In genomic region chr3:129413687-129414506, GRCh38 we compare ENCODE assay signal across 1 cellular context.
TF ChIP-seq lines count a peak whose summit lies in the region.

No MANE protein-coding gene starts in this region.

TF ChIP-seq in GM12878, 131 proteins besides CTCF, POLR2A, EP300 and RAD21 (continued from another document and continues in another):
- TF ChIP-seq IRF4 (IDR thresholded peaks at IDR 0.05; ENCODE audit: low read depth, low read length), result 0 out of 2 replicates have a peak, but pooled peaks have one; percentile 45
- TF ChIP-seq MAX (IDR thresholded peaks at IDR 0.05; ENCODE audit: low read depth, low read length), result no peak
- TF ChIP-seq HCFC1 (IDR thresholded peaks at IDR 0.05; ENCODE audit: low read length), result no peak
- peak; percentile 27; the same call in 1 of the 2 replicates for TF ChIP-seq JUND (IDR thresholded peaks at IDR 0.05; ENCODE audit: low read depth, low read length)
- TF ChIP-seq, protein P1, sequence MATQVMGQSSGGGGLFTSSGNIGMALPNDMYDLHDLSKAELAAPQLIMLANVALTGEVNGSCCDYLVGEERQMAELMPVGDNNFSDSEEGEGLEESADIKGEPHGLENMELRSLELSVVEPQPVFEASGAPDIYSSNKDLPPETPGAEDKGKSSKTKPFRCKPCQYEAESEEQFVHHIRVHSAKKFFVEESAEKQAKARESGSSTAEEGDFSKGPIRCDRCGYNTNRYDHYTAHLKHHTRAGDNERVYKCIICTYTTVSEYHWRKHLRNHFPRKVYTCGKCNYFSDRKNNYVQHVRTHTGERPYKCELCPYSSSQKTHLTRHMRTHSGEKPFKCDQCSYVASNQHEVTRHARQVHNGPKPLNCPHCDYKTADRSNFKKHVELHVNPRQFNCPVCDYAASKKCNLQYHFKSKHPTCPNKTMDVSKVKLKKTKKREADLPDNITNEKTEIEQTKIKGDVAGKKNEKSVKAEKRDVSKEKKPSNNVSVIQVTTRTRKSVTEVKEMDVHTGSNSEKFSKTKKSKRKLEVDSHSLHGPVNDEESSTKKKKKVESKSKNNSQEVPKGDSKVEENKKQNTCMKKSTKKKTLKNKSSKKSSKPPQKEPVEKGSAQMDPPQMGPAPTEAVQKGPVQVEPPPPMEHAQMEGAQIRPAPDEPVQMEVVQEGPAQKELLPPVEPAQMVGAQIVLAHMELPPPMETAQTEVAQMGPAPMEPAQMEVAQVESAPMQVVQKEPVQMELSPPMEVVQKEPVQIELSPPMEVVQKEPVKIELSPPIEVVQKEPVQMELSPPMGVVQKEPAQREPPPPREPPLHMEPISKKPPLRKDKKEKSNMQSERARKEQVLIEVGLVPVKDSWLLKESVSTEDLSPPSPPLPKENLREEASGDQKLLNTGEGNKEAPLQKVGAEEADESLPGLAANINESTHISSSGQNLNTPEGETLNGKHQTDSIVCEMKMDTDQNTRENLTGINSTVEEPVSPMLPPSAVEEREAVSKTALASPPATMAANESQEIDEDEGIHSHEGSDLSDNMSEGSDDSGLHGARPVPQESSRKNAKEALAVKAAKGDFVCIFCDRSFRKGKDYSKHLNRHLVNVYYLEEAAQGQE (IDR thresholded peaks at IDR 0.05; ENCODE audit: low read depth, low read length), result no peak
- no peak for TF ChIP-seq KAT2A (conservative IDR thresholded peaks at IDR 0.05; ENCODE audit: control insufficient read depth, low read depth, low read length)
- TF ChIP-seq NFIC (IDR thresholded peaks at IDR 0.05; ENCODE audit: low read depth, low read length), result peak; percentile 75
- TF ChIP-seq, protein P2, sequence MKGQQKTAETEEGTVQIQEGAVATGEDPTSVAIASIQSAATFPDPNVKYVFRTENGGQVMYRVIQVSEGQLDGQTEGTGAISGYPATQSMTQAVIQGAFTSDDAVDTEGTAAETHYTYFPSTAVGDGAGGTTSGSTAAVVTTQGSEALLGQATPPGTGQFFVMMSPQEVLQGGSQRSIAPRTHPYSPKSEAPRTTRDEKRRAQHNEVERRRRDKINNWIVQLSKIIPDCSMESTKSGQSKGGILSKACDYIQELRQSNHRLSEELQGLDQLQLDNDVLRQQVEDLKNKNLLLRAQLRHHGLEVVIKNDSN (IDR thresholded peaks at IDR 0.05; ENCODE audit: borderline replicate concordance, extremely low read length, insufficient read depth, low read depth, low read length), result no peak
- no peak for TF ChIP-seq YY1 (IDR thresholded peaks at IDR 0.05; ENCODE audit: low read depth, low read length)
- TF ChIP-seq MYC (IDR thresholded peaks at IDR 0.05; ENCODE audit: insufficient read depth, insufficient read length, insufficient replicate concordance, low read length, severe bottlenecking), result no peak
- TF ChIP-seq, protein P3, sequence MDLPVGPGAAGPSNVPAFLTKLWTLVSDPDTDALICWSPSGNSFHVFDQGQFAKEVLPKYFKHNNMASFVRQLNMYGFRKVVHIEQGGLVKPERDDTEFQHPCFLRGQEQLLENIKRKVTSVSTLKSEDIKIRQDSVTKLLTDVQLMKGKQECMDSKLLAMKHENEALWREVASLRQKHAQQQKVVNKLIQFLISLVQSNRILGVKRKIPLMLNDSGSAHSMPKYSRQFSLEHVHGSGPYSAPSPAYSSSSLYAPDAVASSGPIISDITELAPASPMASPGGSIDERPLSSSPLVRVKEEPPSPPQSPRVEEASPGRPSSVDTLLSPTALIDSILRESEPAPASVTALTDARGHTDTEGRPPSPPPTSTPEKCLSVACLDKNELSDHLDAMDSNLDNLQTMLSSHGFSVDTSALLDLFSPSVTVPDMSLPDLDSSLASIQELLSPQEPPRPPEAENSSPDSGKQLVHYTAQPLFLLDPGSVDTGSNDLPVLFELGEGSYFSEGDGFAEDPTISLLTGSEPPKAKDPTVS (IDR thresholded peaks at IDR 0.05; ENCODE audit: low read depth, low read length), result no peak
- TF ChIP-seq, protein P4, sequence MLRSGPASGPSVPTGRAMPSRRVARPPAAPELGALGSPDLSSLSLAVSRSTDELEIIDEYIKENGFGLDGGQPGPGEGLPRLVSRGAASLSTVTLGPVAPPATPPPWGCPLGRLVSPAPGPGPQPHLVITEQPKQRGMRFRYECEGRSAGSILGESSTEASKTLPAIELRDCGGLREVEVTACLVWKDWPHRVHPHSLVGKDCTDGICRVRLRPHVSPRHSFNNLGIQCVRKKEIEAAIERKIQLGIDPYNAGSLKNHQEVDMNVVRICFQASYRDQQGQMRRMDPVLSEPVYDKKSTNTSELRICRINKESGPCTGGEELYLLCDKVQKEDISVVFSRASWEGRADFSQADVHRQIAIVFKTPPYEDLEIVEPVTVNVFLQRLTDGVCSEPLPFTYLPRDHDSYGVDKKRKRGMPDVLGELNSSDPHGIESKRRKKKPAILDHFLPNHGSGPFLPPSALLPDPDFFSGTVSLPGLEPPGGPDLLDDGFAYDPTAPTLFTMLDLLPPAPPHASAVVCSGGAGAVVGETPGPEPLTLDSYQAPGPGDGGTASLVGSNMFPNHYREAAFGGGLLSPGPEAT (IDR thresholded peaks at IDR 0.05; ENCODE audit: low read depth), result no peak
- no peak for TF ChIP-seq CHD2 (IDR thresholded peaks at IDR 0.05; ENCODE audit: borderline replicate concordance, low read depth, low read length)
- TF ChIP-seq NR2C2 (IDR thresholded peaks at IDR 0.05; ENCODE audit: borderline replicate concordance, control insufficient read depth, insufficient read length, low read depth), result no peak
- no peak for TF ChIP-seq WRNIP1 (IDR thresholded peaks at IDR 0.05; ENCODE audit: borderline replicate concordance, low read depth, low read length)
- TF ChIP-seq SP1 (IDR thresholded peaks at IDR 0.05; ENCODE audit: low read depth, low read length), result no peak
- TF ChIP-seq, protein P5, sequence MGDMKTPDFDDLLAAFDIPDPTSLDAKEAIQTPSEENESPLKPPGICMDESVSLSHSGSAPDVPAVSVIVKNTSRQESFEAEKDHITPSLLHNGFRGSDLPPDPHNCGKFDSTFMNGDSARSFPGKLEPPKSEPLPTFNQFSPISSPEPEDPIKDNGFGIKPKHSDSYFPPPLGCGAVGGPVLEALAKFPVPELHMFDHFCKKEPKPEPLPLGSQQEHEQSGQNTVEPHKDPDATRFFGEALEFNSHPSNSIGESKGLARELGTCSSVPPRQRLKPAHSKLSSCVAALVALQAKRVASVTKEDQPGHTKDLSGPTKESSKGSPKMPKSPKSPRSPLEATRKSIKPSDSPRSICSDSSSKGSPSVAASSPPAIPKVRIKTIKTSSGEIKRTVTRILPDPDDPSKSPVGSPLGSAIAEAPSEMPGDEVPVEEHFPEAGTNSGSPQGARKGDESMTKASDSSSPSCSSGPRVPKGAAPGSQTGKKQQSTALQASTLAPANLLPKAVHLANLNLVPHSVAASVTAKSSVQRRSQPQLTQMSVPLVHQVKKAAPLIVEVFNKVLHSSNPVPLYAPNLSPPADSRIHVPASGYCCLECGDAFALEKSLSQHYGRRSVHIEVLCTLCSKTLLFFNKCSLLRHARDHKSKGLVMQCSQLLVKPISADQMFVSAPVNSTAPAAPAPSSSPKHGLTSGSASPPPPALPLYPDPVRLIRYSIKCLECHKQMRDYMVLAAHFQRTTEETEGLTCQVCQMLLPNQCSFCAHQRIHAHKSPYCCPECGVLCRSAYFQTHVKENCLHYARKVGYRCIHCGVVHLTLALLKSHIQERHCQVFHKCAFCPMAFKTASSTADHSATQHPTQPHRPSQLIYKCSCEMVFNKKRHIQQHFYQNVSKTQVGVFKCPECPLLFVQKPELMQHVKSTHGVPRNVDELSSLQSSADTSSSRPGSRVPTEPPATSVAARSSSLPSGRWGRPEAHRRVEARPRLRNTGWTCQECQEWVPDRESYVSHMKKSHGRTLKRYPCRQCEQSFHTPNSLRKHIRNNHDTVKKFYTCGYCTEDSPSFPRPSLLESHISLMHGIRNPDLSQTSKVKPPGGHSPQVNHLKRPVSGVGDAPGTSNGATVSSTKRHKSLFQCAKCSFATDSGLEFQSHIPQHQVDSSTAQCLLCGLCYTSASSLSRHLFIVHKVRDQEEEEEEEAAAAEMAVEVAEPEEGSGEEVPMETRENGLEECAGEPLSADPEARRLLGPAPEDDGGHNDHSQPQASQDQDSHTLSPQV (IDR thresholded peaks at IDR 0.05), result no peak
- TF ChIP-seq, protein P6, sequence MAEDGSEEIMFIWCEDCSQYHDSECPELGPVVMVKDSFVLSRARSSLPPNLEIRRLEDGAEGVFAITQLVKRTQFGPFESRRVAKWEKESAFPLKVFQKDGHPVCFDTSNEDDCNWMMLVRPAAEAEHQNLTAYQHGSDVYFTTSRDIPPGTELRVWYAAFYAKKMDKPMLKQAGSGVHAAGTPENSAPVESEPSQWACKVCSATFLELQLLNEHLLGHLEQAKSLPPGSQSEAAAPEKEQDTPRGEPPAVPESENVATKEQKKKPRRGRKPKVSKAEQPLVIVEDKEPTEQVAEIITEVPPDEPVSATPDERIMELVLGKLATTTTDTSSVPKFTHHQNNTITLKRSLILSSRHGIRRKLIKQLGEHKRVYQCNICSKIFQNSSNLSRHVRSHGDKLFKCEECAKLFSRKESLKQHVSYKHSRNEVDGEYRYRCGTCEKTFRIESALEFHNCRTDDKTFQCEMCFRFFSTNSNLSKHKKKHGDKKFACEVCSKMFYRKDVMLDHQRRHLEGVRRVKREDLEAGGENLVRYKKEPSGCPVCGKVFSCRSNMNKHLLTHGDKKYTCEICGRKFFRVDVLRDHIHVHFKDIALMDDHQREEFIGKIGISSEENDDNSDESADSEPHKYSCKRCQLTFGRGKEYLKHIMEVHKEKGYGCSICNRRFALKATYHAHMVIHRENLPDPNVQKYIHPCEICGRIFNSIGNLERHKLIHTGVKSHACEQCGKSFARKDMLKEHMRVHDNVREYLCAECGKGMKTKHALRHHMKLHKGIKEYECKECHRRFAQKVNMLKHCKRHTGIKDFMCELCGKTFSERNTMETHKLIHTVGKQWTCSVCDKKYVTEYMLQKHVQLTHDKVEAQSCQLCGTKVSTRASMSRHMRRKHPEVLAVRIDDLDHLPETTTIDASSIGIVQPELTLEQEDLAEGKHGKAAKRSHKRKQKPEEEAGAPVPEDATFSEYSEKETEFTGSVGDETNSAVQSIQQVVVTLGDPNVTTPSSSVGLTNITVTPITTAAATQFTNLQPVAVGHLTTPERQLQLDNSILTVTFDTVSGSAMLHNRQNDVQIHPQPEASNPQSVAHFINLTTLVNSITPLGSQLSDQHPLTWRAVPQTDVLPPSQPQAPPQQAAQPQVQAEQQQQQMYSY (CRISPR knock-in tag; IDR thresholded peaks at IDR 0.05), result no peak
- no peak for TF ChIP-seq SUZ12 (IDR thresholded peaks at IDR 0.05; ENCODE audit: unreplicated experiment)
- TF ChIP-seq, protein P7, sequence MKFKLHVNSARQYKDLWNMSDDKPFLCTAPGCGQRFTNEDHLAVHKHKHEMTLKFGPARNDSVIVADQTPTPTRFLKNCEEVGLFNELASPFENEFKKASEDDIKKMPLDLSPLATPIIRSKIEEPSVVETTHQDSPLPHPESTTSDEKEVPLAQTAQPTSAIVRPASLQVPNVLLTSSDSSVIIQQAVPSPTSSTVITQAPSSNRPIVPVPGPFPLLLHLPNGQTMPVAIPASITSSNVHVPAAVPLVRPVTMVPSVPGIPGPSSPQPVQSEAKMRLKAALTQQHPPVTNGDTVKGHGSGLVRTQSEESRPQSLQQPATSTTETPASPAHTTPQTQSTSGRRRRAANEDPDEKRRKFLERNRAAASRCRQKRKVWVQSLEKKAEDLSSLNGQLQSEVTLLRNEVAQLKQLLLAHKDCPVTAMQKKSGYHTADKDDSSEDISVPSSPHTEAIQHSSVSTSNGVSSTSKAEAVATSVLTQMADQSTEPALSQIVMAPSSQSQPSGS (IDR thresholded peaks at IDR 0.05; ENCODE audit: low read length), result peak; percentile 57; the same call in 1 of the 2 replicates
- TF ChIP-seq CREB1 (IDR thresholded peaks at IDR 0.05; ENCODE audit: low read depth), result peak; percentile 85
- no peak for TF ChIP-seq SMARCA5 (IDR thresholded peaks at IDR 0.05)
- TF ChIP-seq PBX3 (IDR thresholded peaks at IDR 0.05; ENCODE audit: insufficient replicate concordance, low read depth, low read length), result no peak
- TF ChIP-seq RAD51 (IDR thresholded peaks at IDR 0.05), result 0 out of 2 replicates have a peak, but pooled peaks have one; percentile 22
- TF ChIP-seq TAF1 (IDR thresholded peaks at IDR 0.05; ENCODE audit: borderline replicate concordance, low read depth, low read length), result no peak
- no peak for TF ChIP-seq RFX5 (IDR thresholded peaks at IDR 0.05; ENCODE audit: low read depth, low read length)
- peak; percentile 91 for TF ChIP-seq MTA2 (IDR thresholded peaks at IDR 0.05; ENCODE audit: low read depth)
- TF ChIP-seq IKZF2 (IDR thresholded peaks at IDR 0.05), result peak; percentile 72 to 78; a peak in 3 of 4 replicates
- peak; percentile 68 for TF ChIP-seq BCL11A (IDR thresholded peaks at IDR 0.05; ENCODE audit: low read depth, low read length)
- TF ChIP-seq ZNF274 (IDR thresholded peaks at IDR 0.05; ENCODE audit: insufficient read depth, insufficient read length), result no peak
- TF ChIP-seq NKRF (conservative IDR thresholded peaks at IDR 0.05), result no peak
- TF ChIP-seq FOXK2 (IDR thresholded peaks at IDR 0.05), result peak; percentile 43; the same call in 1 of the 2 replicates
- TF ChIP-seq RELA (IDR thresholded peaks at IDR 0.05; ENCODE audit: borderline replicate concordance, partially characterized antibody), result peak; percentile 49
- TF ChIP-seq MEF2B (IDR thresholded peaks at IDR 0.05; ENCODE audit: partially characterized antibody, poor library complexity, severe bottlenecking), result peak; percentile 87
